8 cellular contexts compared by ENCODE assay signal in the genomic region with DNA sequence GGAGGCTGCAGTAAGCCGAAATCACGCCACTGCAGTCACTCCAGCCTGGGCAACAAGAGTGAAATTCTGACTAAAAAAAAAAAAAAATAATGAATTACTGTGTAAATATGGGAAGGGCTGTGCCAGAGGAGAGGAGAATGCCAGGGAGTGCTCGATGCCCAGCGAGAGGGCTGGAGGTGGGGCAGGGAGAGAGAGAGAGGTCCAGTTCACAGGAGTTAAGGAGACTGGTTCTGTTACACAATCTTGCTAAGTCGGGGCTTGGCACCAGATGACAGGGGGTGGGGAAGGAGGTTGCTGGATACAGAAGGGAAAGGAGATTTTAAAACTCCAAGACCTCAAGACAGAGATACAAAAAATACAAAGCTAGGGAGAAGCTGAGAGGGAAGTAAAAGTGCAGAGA. TPM values are rescaled to one million over a fixed set of nuclear protein-coding genes. Genes with fewer than 3 reads are reported as not detected.
A peak's percentile ranks its signal among the peaks of the same experiment; 100 is the strongest.
DNase-seq lines count a peak whose midpoint lies in the region; ATAC-seq and TF ChIP-seq lines count a peak whose summit lies in the region.

No MANE protein-coding gene starts in this region.

- H3K27ac ChIP-seq in esophagus squamous epithelium = peak overlapping the region; percentile 48 to 82 (median 76)
- no peak overlapping the region for H3K27ac ChIP-seq in CD8-positive, alpha-beta memory T cell (ENCODE audit: low read depth, low read length)

- H3K36me3 Mint-ChIP-seq in CD8-positive, alpha-beta memory T cell = no peaks in the 10 kb centered on the region

- 26% methylated on average over 5 of the region's 5 CpGs for WGBS in esophagus squamous epithelium, 2 donors

- POLR2A ChIA-PET in CD8-positive, alpha-beta memory T cell (lab: Charles Lee) = no interaction called here

- H3K27ac Mint-ChIP-seq in CD8-positive, alpha-beta memory T cell = peak overlapping the region in 1 of 8 donors; percentile 15

- no peak for ATAC-seq in HG02970 (IDR thresholded peaks at IDR 0.05; ENCODE audit: low FRiP score, unreplicated experiment)

- H3K4me3 Mint-ChIP-seq in CD8-positive, alpha-beta memory T cell = no peak overlapping the region

- no peaks in the 10 kb centered on the region for H3K9me3 ChIP-seq in esophagus squamous epithelium
- no peaks in the 10 kb centered on the region for H3K9me3 ChIP-seq in CD8-positive, alpha-beta memory T cell (ENCODE audit: low read length)

- H3K4me1 ChIP-seq in esophagus squamous epithelium = peaks cover 31 to 60% (median 33%) of the 10 kb centered on the region in 3 donors
- no peaks in the 10 kb centered on the region for H3K4me1 ChIP-seq in CD8-positive, alpha-beta memory T cell (ENCODE audit: insufficient read depth, low read length)

- TF ChIP-seq CTCF in AG09319 (IDR thresholded peaks at IDR 0.05; ENCODE audit: low read depth, low read length) = no peak
- no peak for TF ChIP-seq CTCF in esophagus squamous epithelium (IDR thresholded peaks at IDR 0.05)

- CTCF ChIA-PET in CD8-positive, alpha-beta memory T cell (lab: Charles Lee) = interaction anchor here (1.5 kb wide), 1 partner anchor 31 kb away, joined by 5 read pairs; no protein-coding TSS in a partner anchor

- no peaks in the 10 kb centered on the region for H3K27me3 Mint-ChIP-seq in CD8-positive, alpha-beta memory T cell

- no peaks in the 10 kb centered on the region for H3K4me1 Mint-ChIP-seq in CD8-positive, alpha-beta memory T cell

- peaks cover 0 to 30% (median 0%) of the 10 kb centered on the region in 3 donors for H3K36me3 ChIP-seq in esophagus squamous epithelium
- no peaks in the 10 kb centered on the region for H3K36me3 ChIP-seq in CD8-positive, alpha-beta memory T cell (ENCODE audit: insufficient read depth, low read length)

- H3K27me3 ChIP-seq in esophagus squamous epithelium = no peaks in the 10 kb centered on the region
- no peaks in the 10 kb centered on the region for H3K27me3 ChIP-seq in CD8-positive, alpha-beta memory T cell (ENCODE audit: insufficient read depth, low read length, poor library complexity, severe bottlenecking)

- peak; percentile 22 for DNase-seq in AG09319 (ENCODE audit: extremely low read depth, low read depth)
- peak; percentile 26 for DNase-seq in NCI-H446 treated with DMSO at 0.1 percent for 48 hours (lab: John Stamatoyannopoulos, UW)
- DNase-seq in esophagus squamous epithelium (lab: John Stamatoyannopoulos, UW) = no peak
- DNase-seq in nucleus accumbens (lab: John Stamatoyannopoulos, UW) = peak in 36 of 56 donors; percentile 7 to 63 (median 35)
- no peak for DNase-seq in GM19238 (ENCODE audit: insufficient read length, low spot score)
- no peak for DNase-seq in CD8-positive, alpha-beta memory T cell
- no peak for DNase-seq in D341Med (ENCODE audit: low spot score)

- no peaks in the 10 kb centered on the region for H3K9me3 Mint-ChIP-seq in CD8-positive, alpha-beta memory T cell

- H3K4me3 ChIP-seq in esophagus squamous epithelium = peak overlapping the region in 3 of 4 donors; percentile 38 to 65 (median 49)
- H3K4me3 ChIP-seq in CD8-positive, alpha-beta memory T cell (ENCODE audit: low read length) = no peak overlapping the region

- intact Hi-C loops in esophagus squamous epithelium (cut with DNase I) = no loop called here

- TF ChIP-seq POLR2A in esophagus squamous epithelium (IDR thresholded peaks at IDR 0.05) = no peak

RNA-seq across cellular contexts. Expression of a gene that starts 1.2 kb away (rescaled TPM):
- 10 to 100 TPM in 3 of 4 donors, 1 to 10 TPM in 1; 6.3 to 38.3 (median 28.3) TPM for total RNA-seq in esophagus squamous epithelium
- not detected for total RNA-seq in CD8-positive, alpha-beta memory T cell
- polyA plus RNA-seq in CD8-positive, alpha-beta memory T cell = not detected

RNA-seq across cellular contexts. Expression of a gene that starts 24.3 kb away (rescaled TPM):
- 10 to 100 TPM; 13.2 to 59.6 (median 24.5) TPM for total RNA-seq in esophagus squamous epithelium
- 10 to 100 TPM; 77.2 to 77.4 TPM for total RNA-seq in CD8-positive, alpha-beta memory T cell
- polyA plus RNA-seq in CD8-positive, alpha-beta memory T cell = 38.0 TPM

RNA-seq across cellular contexts. Expression of a gene that starts 28.0 kb away (rescaled TPM):
- 100 to 1,000 TPM; 114 to 203 (median 186) TPM for total RNA-seq in esophagus squamous epithelium
- total RNA-seq in CD8-positive, alpha-beta memory T cell = 100 to 1,000 TPM; 479 to 492 TPM
- polyA plus RNA-seq in CD8-positive, alpha-beta memory T cell = 60.1 TPM

RNA-seq across cellular contexts. Expression of a gene that starts 44.1 kb away (rescaled TPM):
- total RNA-seq in esophagus squamous epithelium = 10 to 100 TPM; 34.0 to 63.4 (median 56.0) TPM
- total RNA-seq in CD8-positive, alpha-beta memory T cell = 10 to 100 TPM; 59.9 to 65.5 TPM
- polyA plus RNA-seq in CD8-positive, alpha-beta memory T cell = 67.5 TPM

Comparison
In these comparisons a context has a peak if more than half of its experiments do, and no peak if none do; other contexts are left out.
1. DNase-seq: peak in AG09319 (single experiment), NCI-H446 treated with DMSO at 0.1 percent for 48 hours (single experiment) and nucleus accumbens (36 of 56); none in esophagus squamous epithelium (single experiment), GM19238 (single experiment), CD8-positive, alpha-beta memory T cell (0 of 5) and D341Med (single experiment).
2. RNA of a gene that starts 1.2 kb away (total RNA-seq): 6.3 to 38.3 TPM in esophagus squamous epithelium; not detected in CD8-positive, alpha-beta memory T cell; every median in the first group is over 4 times any median in the second.